Comparison of ENCODE assay signal across 9 cellular contexts in genomic region chr11:67120881-67121710, GRCh38. TPM values are rescaled to one million over a fixed set of nuclear protein-coding genes. Genes with fewer than 3 reads are reported as not detected.
A peak's percentile ranks its signal among the peaks of the same experiment; 100 is the strongest.
DNase-seq lines count a peak whose midpoint lies in the region; ATAC-seq, FAIRE-seq and TF ChIP-seq lines count a peak whose summit lies in the region.
"Had no signal": no experiment of that assay in that cellular context is flagged by ENCODE, and none has a peak within 500 bp of the region (broad histone marks: within the 10 kb centered on the region; RNA-seq: fewer than 3 reads in every experiment).

No MANE protein-coding gene starts in this region.

- ATAC-seq in activated naive CD4-positive, alpha-beta T cell treated with anti-CD3 and anti-CD28 coated beads, Interleukin-2, amount 50 U/mL, for 72 hours = peak in 1 of 2 donors; percentile 8

- no peak for TF ChIP-seq CTCF in Loucy (conservative IDR thresholded peaks at IDR 0.05; ENCODE audit: low read length)

- H3K9me3 Mint-ChIP-seq in activated naive CD4-positive, alpha-beta T cell treated with anti-CD3 and anti-CD28 coated beads, Interleukin-2, amount 50 U/mL, for 72 hours = no peaks in the 10 kb centered on the region

- peak overlapping the region; percentile 94 to 98 for H3K27ac Mint-ChIP-seq in activated naive CD4-positive, alpha-beta T cell treated with anti-CD3 and anti-CD28 coated beads, Interleukin-2, amount 50 U/mL, for 72 hours

- DNase-seq in NCI-H748 (lab: John Stamatoyannopoulos, UW; ENCODE audit: unreplicated experiment) (peak; percentile 12), NCI-H748 treated with DMSO at 0.1 percent for 48 hours (lab: John Stamatoyannopoulos, UW) (no peak), small intestine (peak; percentile 65), SHP77 treated with DMSO at 0.1 percent for 48 hours (lab: John Stamatoyannopoulos, UW) (no peak)
- DNase-seq in activated naive CD4-positive, alpha-beta T cell treated with anti-CD3 and anti-CD28 coated beads, Interleukin-2, amount 50 U/mL, for 72 hours (ENCODE audit: low spot score in 2 of 2) = peak; percentile 16 to 47
- DNase-seq in stimulated activated CD4-positive, alpha-beta T cell treated with anti-CD3 and anti-CD28 coated beads, Interleukin-2, amount 100 ng/mL, for 48 hours = no peak

- peak overlapping the region; percentile 94 for H3K9ac ChIP-seq in Loucy (ENCODE audit: low read depth, low read length, poor library complexity, severe bottlenecking)
- peak overlapping the region; percentile 90 for H3K9ac ChIP-seq in iPS-15b (ENCODE audit: low read depth, low read length)

- H3K27me3 ChIP-seq in Loucy (ENCODE audit: insufficient read depth, low read length, poor library complexity, severe bottlenecking) = no peaks in the 10 kb centered on the region
- peaks cover 4% of the 10 kb centered on the region for H3K27me3 ChIP-seq in iPS-15b (ENCODE audit: control insufficient read depth, insufficient read depth, low read length)
- no peaks in the 10 kb centered on the region for H3K27me3 ChIP-seq in small intestine (ENCODE audit: control insufficient read depth in 2 of 2, insufficient read depth in 2 of 2, low read length in 2 of 2)

- H3K9me3 ChIP-seq in Loucy (ENCODE audit: insufficient read depth, low read depth, low read length) (no peaks in the 10 kb centered on the region), iPS-15b (ENCODE audit: control insufficient read depth, insufficient read depth, low read length) (no peaks in the 10 kb centered on the region), small intestine (ENCODE audit: control insufficient read depth, low read depth) (no peaks in the 10 kb centered on the region)

- H2AFZ ChIP-seq in Loucy (ENCODE audit: low read length) = no peak overlapping the region

- H3K36me3 ChIP-seq in Loucy (ENCODE audit: insufficient read depth, low read length) (no peaks in the 10 kb centered on the region; the same call in 1 of the 2 replicates), iPS-15b (ENCODE audit: control insufficient read depth, insufficient read depth, low read length) (peaks cover 2% of the 10 kb centered on the region), small intestine (ENCODE audit: control insufficient read depth in 2 of 2, insufficient read depth in 2 of 2, low read length in 2 of 2) (peaks cover 0 to 5% of the 10 kb centered on the region in 2 donors)

- 2 to 7% (median 3%) methylated on average over 9 of the region's 9 CpGs for WGBS in small intestine, 3 donors

- peaks cover 40% of the 10 kb centered on the region for H3K4me1 ChIP-seq in Loucy (ENCODE audit: insufficient read depth, low read length, poor library complexity, severe bottlenecking)
- peaks cover 8% of the 10 kb centered on the region for H3K4me1 ChIP-seq in iPS-15b (ENCODE audit: control insufficient read depth, insufficient read depth, low read length)
- H3K4me1 ChIP-seq in small intestine (ENCODE audit: control insufficient read depth in 2 of 2, insufficient read depth in 1 of 2, low read depth in 1 of 2, low read length in 1 of 2) = peaks cover 0 to 2% of the 10 kb centered on the region in 2 donors

- 0 out of 2 replicates have a peak, but pooled peaks cover 4% of the 10 kb centered on the region for H3F3A ChIP-seq in Loucy (ENCODE audit: low read depth)

- peak overlapping the region; percentile 92 for H3K4me2 ChIP-seq in Loucy (ENCODE audit: low read depth, low read length, poor library complexity, severe bottlenecking)

- peaks cover 73% of the 10 kb centered on the region for H3K79me2 ChIP-seq in Loucy (ENCODE audit: insufficient read depth, low read length)

- FAIRE-seq in small intestine (lab: Jason Lieb, UNC) = no peak
- FAIRE-seq: G401.6 had no signal

- H3K4me3 ChIP-seq in Loucy (ENCODE audit: low read length, poor library complexity, severe bottlenecking) (peak overlapping the region; percentile 99), iPS-15b (ENCODE audit: low read depth, low read length) (peak overlapping the region; percentile 93), small intestine (ENCODE audit: low read depth in 1 of 2, low read length in 2 of 2) (peak overlapping the region; percentile 81 to 93)

- no peaks in the 10 kb centered on the region for H3K9me2 ChIP-seq in Loucy (replicated peaks; ENCODE audit: low read depth, low read length)

- peaks cover 48% of the 10 kb centered on the region for H4K20me1 ChIP-seq in Loucy (ENCODE audit: insufficient read depth, low read length, poor library complexity, severe bottlenecking)

- H3K27ac ChIP-seq in small intestine (ENCODE audit: low read depth in 1 of 2, low read length in 1 of 2) = peak overlapping the region; percentile 57 to 87

- peaks cover 16 to 23% of the 10 kb centered on the region in 2 donors for H3K36me3 Mint-ChIP-seq in activated naive CD4-positive, alpha-beta T cell treated with anti-CD3 and anti-CD28 coated beads, Interleukin-2, amount 50 U/mL, for 72 hours

RNA-seq across cellular contexts. Expression of gene KDM2A, which starts 2.0 kb away (rescaled TPM):
- 10 to 100 TPM; 82.7 to 97.5 TPM for total RNA-seq in activated naive CD4-positive, alpha-beta T cell treated with anti-CD3 and anti-CD28 coated beads, Interleukin-2, amount 50 U/mL, for 72 hours
- 10 to 100 TPM; 19.2 to 25.4 (median 23.9) TPM for polyA plus RNA-seq in small intestine

Comparison
In these comparisons a context has a peak if more than half of its experiments do, and no peak if none do; other contexts are left out.
1. DNase-seq: peak in NCI-H748 (single experiment), activated naive CD4-positive, alpha-beta T cell treated with anti-CD3 and anti-CD28 coated beads, Interleukin-2, amount 50 U/mL, for 72 hours (2 of 2) and small intestine (single experiment); none in NCI-H748 treated with DMSO at 0.1 percent for 48 hours (single experiment), SHP77 treated with DMSO at 0.1 percent for 48 hours (single experiment) and stimulated activated CD4-positive, alpha-beta T cell treated with anti-CD3 and anti-CD28 coated beads, Interleukin-2, amount 100 ng/mL, for 48 hours (0 of 2).
2. Peak in every context shown above with its lines, with median percentiles within 50 percentile points of each other: H3K4me3 ChIP-seq.